1 cellular context compared by ENCODE assay signal in the genomic region with DNA sequence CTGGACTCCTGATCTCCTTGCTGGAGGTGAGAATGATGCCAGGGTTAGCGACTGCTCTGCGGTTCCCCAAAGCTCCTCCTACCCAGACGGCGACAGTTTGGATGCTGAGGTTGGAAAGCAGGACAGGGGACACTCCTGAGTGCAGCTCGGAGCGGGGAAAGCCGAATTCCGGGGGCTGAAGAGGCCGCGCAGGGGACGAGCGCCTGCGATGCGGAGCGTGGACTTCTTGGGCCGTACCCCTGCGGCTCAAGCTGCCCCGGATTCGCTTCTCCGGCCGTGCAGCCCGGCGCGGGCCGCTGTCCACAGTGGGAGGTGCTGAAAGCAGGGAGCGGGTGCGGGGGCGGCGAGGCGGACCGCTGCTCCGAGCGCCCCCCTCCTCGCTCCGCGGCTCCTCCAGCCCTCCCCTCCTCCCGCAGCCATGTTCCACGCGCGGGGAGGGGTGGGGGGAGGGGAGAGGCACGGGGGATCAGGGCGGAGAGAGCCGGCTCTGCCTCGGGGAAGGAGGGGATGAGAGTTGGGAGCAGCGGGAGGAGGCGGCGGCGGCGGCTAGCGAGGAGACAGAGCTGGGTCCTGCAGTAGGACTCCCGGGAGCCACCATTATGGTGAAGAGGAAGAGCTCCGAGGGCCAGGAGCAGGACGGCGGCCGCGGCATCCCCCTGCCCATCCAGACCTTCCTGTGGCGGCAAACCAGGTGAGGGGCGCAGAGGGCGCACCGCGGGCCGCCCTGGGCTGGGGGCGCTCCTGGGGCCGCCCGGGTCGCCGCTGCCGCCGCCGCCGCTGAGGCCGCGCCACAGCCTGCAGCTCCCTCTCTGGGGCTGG.
A peak's percentile ranks its signal among the peaks of the same experiment; 100 is the strongest.
TF ChIP-seq lines count a peak whose summit lies in the region.

A gene with protein sequence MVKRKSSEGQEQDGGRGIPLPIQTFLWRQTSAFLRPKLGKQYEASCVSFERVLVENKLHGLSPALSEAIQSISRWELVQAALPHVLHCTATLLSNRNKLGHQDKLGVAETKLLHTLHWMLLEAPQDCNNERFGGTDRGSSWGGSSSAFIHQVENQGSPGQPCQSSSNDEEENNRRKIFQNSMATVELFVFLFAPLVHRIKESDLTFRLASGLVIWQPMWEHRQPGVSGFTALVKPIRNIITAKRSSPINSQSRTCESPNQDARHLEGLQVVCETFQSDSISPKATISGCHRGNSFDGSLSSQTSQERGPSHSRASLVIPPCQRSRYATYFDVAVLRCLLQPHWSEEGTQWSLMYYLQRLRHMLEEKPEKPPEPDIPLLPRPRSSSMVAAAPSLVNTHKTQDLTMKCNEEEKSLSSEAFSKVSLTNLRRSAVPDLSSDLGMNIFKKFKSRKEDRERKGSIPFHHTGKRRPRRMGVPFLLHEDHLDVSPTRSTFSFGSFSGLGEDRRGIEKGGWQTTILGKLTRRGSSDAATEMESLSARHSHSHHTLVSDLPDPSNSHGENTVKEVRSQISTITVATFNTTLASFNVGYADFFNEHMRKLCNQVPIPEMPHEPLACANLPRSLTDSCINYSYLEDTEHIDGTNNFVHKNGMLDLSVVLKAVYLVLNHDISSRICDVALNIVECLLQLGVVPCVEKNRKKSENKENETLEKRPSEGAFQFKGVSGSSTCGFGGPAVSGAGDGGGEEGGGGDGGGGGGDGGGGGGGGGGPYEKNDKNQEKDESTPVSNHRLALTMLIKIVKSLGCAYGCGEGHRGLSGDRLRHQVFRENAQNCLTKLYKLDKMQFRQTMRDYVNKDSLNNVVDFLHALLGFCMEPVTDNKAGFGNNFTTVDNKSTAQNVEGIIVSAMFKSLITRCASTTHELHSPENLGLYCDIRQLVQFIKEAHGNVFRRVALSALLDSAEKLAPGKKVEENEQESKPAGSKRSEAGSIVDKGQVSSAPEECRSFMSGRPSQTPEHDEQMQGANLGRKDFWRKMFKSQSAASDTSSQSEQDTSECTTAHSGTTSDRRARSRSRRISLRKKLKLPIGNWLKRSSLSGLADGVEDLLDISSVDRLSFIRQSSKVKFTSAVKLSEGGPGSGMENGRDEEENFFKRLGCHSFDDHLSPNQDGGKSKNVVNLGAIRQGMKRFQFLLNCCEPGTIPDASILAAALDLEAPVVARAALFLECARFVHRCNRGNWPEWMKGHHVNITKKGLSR (N-terminal part only) (plus strand): TSS at position 359 of the 819 bp plus-strand sequence. CDS start 241 bp downstream, at position 600.

TF ChIP-seq in HepG2, 621 proteins besides CTCF, POLR2A, EP300 and RAD21 (continued from another document and continues in another):
- TF ChIP-seq, protein P1, sequence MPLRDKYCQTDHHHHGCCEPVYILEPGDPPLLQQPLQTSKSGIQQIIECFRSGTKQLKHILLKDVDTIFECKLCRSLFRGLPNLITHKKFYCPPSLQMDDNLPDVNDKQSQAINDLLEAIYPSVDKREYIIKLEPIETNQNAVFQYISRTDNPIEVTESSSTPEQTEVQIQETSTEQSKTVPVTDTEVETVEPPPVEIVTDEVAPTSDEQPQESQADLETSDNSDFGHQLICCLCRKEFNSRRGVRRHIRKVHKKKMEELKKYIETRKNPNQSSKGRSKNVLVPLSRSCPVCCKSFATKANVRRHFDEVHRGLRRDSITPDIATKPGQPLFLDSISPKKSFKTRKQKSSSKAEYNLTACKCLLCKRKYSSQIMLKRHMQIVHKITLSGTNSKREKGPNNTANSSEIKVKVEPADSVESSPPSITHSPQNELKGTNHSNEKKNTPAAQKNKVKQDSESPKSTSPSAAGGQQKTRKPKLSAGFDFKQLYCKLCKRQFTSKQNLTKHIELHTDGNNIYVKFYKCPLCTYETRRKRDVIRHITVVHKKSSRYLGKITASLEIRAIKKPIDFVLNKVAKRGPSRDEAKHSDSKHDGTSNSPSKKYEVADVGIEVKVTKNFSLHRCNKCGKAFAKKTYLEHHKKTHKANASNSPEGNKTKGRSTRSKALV (CRISPR knock-in tag; IDR thresholded peaks at IDR 0.05), result peak; percentile 73
- TF ChIP-seq ZNF468 (CRISPR knock-in tag; IDR thresholded peaks at IDR 0.05), result peak; percentile 91; the same call in 1 of the 2 replicates
- peak; percentile 98 for TF ChIP-seq STAT5B (CRISPR knock-in tag; IDR thresholded peaks at IDR 0.05)
- TF ChIP-seq SMARCE1 (IDR thresholded peaks at IDR 0.05; ENCODE audit: borderline replicate concordance), result no peak
- peak; percentile 98 for TF ChIP-seq ZNF607 (CRISPR knock-in tag; IDR thresholded peaks at IDR 0.05; ENCODE audit: borderline replicate concordance)
- peak; percentile 81; the same call in 1 of the 2 replicates for TF ChIP-seq ZBTB3 (CRISPR knock-in tag; IDR thresholded peaks at IDR 0.05; ENCODE audit: borderline replicate concordance, low read depth)
- TF ChIP-seq SALL1 (CRISPR knock-in tag; IDR thresholded peaks at IDR 0.05), result peak; percentile 98
- TF ChIP-seq ZNF672 (CRISPR knock-in tag; IDR thresholded peaks at IDR 0.05), result no peak
- TF ChIP-seq MTA1 (CRISPR knock-in tag; IDR thresholded peaks at IDR 0.05; ENCODE audit: borderline replicate concordance), result peak; percentile 77; the same call in 1 of the 2 replicates
- peak; percentile 78 for TF ChIP-seq BCL6 (CRISPR knock-in tag; IDR thresholded peaks at IDR 0.05)
- TF ChIP-seq, protein P2, sequence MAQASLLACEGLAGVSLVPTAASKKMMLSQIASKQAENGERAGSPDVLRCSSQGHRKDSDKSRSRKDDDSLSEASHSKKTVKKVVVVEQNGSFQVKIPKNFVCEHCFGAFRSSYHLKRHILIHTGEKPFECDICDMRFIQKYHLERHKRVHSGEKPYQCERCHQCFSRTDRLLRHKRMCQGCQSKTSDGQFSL (CRISPR knock-in tag; IDR thresholded peaks at IDR 0.05), result 0 out of 2 replicates have a peak, but pooled peaks have one; percentile 39
- TF ChIP-seq FOXP1 (IDR thresholded peaks at IDR 0.05), result no peak
- TF ChIP-seq FOXP1 (CRISPR knock-in tag; IDR thresholded peaks at IDR 0.05), result no peak
- TF ChIP-seq, protein P3, sequence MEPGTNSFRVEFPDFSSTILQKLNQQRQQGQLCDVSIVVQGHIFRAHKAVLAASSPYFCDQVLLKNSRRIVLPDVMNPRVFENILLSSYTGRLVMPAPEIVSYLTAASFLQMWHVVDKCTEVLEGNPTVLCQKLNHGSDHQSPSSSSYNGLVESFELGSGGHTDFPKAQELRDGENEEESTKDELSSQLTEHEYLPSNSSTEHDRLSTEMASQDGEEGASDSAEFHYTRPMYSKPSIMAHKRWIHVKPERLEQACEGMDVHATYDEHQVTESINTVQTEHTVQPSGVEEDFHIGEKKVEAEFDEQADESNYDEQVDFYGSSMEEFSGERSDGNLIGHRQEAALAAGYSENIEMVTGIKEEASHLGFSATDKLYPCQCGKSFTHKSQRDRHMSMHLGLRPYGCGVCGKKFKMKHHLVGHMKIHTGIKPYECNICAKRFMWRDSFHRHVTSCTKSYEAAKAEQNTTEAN (CRISPR knock-in tag; conservative IDR thresholded peaks at IDR 0.05), result peak; percentile 94
- TF ChIP-seq, protein P4, sequence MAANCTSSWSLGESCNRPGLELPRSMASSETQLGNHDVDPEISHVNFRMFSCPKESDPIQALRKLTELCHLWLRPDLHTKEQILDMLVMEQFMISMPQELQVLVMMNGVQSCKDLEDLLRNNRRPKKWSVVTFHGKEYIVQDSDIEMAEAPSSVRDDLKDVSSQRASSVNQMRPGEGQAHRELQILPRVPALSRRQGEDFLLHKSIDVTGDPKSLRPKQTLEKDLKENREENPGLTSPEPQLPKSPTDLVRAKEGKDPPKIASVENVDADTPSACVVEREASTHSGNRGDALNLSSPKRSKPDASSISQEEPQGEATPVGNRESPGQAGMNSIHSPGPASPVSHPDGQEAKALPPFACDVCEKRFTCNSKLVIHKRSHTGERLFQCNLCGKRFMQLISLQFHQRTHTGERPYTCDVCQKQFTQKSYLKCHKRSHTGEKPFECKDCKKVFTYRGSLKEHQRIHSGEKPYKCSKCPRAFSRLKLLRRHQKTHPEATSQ (CRISPR knock-in tag; IDR thresholded peaks at IDR 0.05; ENCODE audit: borderline replicate concordance), result no peak
- no peak for TF ChIP-seq ELF4 (CRISPR knock-in tag; IDR thresholded peaks at IDR 0.05; ENCODE audit: borderline replicate concordance)
- TF ChIP-seq, protein P5, sequence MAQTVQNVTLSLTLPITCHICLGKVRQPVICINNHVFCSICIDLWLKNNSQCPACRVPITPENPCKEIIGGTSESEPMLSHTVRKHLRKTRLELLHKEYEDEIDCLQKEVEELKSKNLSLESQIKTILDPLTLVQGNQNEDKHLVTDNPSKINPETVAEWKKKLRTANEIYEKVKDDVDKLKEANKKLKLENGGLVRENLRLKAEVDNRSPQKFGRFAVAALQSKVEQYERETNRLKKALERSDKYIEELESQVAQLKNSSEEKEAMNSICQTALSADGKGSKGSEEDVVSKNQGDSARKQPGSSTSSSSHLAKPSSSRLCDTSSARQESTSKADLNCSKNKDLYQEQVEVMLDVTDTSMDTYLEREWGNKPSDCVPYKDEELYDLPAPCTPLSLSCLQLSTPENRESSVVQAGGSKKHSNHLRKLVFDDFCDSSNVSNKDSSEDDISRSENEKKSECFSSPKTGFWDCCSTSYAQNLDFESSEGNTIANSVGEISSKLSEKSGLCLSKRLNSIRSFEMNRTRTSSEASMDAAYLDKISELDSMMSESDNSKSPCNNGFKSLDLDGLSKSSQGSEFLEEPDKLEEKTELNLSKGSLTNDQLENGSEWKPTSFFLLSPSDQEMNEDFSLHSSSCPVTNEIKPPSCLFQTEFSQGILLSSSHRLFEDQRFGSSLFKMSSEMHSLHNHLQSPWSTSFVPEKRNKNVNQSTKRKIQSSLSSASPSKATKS (CRISPR knock-in tag; IDR thresholded peaks at IDR 0.05), result no peak; the same call in 1 of the 2 replicates
- peak; percentile 87 for TF ChIP-seq GABPB1 (CRISPR knock-in tag; IDR thresholded peaks at IDR 0.05)
- TF ChIP-seq, protein P6, sequence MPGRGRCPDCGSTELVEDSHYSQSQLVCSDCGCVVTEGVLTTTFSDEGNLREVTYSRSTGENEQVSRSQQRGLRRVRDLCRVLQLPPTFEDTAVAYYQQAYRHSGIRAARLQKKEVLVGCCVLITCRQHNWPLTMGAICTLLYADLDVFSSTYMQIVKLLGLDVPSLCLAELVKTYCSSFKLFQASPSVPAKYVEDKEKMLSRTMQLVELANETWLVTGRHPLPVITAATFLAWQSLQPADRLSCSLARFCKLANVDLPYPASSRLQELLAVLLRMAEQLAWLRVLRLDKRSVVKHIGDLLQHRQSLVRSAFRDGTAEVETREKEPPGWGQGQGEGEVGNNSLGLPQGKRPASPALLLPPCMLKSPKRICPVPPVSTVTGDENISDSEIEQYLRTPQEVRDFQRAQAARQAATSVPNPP (CRISPR knock-in tag; IDR thresholded peaks at IDR 0.05), result no peak
- peak; percentile 90 for TF ChIP-seq ZNF33B (CRISPR knock-in tag; IDR thresholded peaks at IDR 0.05)
- no peak for TF ChIP-seq ATF1 (CRISPR knock-in tag; IDR thresholded peaks at IDR 0.05)
- TF ChIP-seq PTBP1 (IDR thresholded peaks at IDR 0.05; ENCODE audit: low read depth, low read length, poor library complexity, severe bottlenecking), result no peak
- TF ChIP-seq ZNF460 (CRISPR knock-in tag; IDR thresholded peaks at IDR 0.05; ENCODE audit: borderline replicate concordance), result no peak
- TF ChIP-seq REXO4 (CRISPR knock-in tag; IDR thresholded peaks at IDR 0.05; ENCODE audit: borderline replicate concordance), result peak; percentile 74; the same call in 1 of the 2 replicates
- TF ChIP-seq, protein P7, sequence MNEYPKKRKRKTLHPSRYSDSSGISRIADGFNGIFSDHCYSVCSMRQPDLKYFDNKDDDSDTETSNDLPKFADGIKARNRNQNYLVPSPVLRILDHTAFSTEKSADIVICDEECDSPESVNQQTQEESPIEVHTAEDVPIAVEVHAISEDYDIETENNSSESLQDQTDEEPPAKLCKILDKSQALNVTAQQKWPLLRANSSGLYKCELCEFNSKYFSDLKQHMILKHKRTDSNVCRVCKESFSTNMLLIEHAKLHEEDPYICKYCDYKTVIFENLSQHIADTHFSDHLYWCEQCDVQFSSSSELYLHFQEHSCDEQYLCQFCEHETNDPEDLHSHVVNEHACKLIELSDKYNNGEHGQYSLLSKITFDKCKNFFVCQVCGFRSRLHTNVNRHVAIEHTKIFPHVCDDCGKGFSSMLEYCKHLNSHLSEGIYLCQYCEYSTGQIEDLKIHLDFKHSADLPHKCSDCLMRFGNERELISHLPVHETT (CRISPR knock-in tag; conservative IDR thresholded peaks at IDR 0.05), result peak; percentile 91
- no peak for TF ChIP-seq ZFX (CRISPR knock-in tag; IDR thresholded peaks at IDR 0.05; ENCODE audit: low read depth)
- TF ChIP-seq TCF7 (IDR thresholded peaks at IDR 0.05; ENCODE audit: low read depth), result no peak
- 0 out of 2 replicates have a peak, but pooled peaks have one; percentile 55 for TF ChIP-seq DR1 (CRISPR knock-in tag; IDR thresholded peaks at IDR 0.05)
- TF ChIP-seq CAMTA2 (CRISPR knock-in tag; IDR thresholded peaks at IDR 0.05; ENCODE audit: borderline replicate concordance), result peak; percentile 87; the same call in 1 of the 2 replicates
- peak; percentile 97 for TF ChIP-seq BORCS8-MEF2B (CRISPR knock-in tag; IDR thresholded peaks at IDR 0.05)
- TF ChIP-seq FOSL1 (CRISPR knock-in tag; IDR thresholded peaks at IDR 0.05; ENCODE audit: borderline replicate concordance), result 0 out of 2 replicates have a peak, but pooled peaks have one; percentile 29
- peak; percentile 89; the same call in 1 of the 2 replicates for TF ChIP-seq PAX8 (CRISPR knock-in tag; IDR thresholded peaks at IDR 0.05; ENCODE audit: borderline replicate concordance)
- no peak for TF ChIP-seq HNRNPUL1 (IDR thresholded peaks at IDR 0.05; ENCODE audit: low read depth, low read length)
- TF ChIP-seq GABPA (IDR thresholded peaks at IDR 0.05; ENCODE audit: low read depth, low read length), result no peak
- peak; percentile 31; the same call in 1 of the 2 replicates for TF ChIP-seq GABPA (CRISPR knock-in tag; IDR thresholded peaks at IDR 0.05; ENCODE audit: low read depth)
- TF ChIP-seq, protein P8, sequence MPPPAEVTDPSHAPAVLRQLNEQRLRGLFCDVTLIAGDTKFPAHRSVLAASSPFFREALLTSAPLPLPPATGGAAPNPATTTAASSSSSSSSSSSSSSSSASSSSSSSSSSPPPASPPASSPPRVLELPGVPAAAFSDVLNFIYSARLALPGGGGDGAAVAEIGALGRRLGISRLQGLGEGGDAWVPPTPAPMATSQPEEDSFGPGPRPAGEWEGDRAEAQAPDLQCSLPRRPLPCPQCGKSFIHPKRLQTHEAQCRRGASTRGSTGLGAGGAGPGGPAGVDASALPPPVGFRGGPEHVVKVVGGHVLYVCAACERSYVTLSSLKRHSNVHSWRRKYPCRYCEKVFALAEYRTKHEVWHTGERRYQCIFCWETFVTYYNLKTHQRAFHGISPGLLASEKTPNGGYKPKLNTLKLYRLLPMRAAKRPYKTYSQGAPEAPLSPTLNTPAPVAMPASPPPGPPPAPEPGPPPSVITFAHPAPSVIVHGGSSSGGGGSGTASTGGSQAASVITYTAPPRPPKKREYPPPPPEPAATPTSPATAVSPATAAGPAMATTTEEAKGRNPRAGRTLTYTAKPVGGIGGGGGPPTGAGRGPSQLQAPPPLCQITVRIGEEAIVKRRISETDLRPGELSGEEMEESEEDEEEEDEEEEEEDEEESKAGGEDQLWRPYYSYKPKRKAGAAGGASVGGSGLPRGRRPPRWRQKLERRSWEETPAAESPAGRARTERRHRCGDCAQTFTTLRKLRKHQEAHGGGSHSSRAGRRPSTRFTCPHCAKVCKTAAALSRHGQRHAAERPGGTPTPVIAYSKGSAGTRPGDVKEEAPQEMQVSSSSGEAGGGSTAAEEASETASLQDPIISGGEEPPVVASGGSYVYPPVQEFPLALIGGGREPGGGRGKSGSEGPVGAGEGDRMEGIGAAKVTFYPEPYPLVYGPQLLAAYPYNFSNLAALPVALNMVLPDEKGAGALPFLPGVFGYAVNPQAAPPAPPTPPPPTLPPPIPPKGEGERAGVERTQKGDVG (CRISPR knock-in tag; IDR thresholded peaks at IDR 0.05; ENCODE audit: borderline replicate concordance), result peak; percentile 54; the same call in 1 of the 2 replicates
- TF ChIP-seq ZNF235 (CRISPR knock-in tag; IDR thresholded peaks at IDR 0.05; ENCODE audit: borderline replicate concordance), result peak; percentile 88; the same call in 1 of the 2 replicates
- peak; percentile 81; the same call in 1 of the 2 replicates for TF ChIP-seq ZFP82 (CRISPR knock-in tag; IDR thresholded peaks at IDR 0.05; ENCODE audit: borderline replicate concordance)
- TF ChIP-seq ZNF703 (CRISPR knock-in tag; IDR thresholded peaks at IDR 0.05; ENCODE audit: borderline replicate concordance), result no peak
